Comparison of ENCODE assay signal across 1 cellular context in the genomic region with DNA sequence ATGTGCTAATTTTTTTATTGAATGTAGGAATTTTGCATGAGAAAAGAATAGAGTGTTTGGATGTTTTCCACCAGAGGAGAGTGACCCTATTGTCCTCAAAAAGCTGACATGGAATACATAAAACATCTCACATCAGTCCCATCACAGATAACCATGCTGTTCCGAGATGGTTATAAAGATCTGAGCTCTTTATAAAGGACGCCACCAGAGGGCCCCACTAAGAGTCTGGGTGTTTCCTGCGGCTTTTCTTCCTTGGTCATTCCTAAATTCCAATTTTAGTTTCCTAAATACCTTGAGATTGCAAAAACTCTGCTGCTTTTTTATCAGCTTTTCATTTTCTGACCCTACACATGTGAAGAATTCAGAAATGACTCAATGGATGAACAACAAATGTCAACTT.
TF ChIP-seq lines count a peak whose summit lies in the region.

No MANE protein-coding gene starts in this region.

TF ChIP-seq in WTC11, 78 proteins besides CTCF, POLR2A, EP300 and RAD21 (continued from another document):
- TF ChIP-seq, protein P1, sequence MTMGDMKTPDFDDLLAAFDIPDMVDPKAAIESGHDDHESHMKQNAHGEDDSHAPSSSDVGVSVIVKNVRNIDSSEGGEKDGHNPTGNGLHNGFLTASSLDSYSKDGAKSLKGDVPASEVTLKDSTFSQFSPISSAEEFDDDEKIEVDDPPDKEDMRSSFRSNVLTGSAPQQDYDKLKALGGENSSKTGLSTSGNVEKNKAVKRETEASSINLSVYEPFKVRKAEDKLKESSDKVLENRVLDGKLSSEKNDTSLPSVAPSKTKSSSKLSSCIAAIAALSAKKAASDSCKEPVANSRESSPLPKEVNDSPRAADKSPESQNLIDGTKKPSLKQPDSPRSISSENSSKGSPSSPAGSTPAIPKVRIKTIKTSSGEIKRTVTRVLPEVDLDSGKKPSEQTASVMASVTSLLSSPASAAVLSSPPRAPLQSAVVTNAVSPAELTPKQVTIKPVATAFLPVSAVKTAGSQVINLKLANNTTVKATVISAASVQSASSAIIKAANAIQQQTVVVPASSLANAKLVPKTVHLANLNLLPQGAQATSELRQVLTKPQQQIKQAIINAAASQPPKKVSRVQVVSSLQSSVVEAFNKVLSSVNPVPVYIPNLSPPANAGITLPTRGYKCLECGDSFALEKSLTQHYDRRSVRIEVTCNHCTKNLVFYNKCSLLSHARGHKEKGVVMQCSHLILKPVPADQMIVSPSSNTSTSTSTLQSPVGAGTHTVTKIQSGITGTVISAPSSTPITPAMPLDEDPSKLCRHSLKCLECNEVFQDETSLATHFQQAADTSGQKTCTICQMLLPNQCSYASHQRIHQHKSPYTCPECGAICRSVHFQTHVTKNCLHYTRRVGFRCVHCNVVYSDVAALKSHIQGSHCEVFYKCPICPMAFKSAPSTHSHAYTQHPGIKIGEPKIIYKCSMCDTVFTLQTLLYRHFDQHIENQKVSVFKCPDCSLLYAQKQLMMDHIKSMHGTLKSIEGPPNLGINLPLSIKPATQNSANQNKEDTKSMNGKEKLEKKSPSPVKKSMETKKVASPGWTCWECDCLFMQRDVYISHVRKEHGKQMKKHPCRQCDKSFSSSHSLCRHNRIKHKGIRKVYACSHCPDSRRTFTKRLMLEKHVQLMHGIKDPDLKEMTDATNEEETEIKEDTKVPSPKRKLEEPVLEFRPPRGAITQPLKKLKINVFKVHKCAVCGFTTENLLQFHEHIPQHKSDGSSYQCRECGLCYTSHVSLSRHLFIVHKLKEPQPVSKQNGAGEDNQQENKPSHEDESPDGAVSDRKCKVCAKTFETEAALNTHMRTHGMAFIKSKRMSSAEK (CRISPR knock-in tag; IDR thresholded peaks at IDR 0.05; ENCODE audit: borderline replicate concordance) = no peak
- TF ChIP-seq, protein P2, sequence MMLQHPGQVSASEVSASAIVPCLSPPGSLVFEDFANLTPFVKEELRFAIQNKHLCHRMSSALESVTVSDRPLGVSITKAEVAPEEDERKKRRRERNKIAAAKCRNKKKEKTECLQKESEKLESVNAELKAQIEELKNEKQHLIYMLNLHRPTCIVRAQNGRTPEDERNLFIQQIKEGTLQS (CRISPR knock-in tag; conservative IDR thresholded peaks at IDR 0.05) = no peak
- TF ChIP-seq MXD4 (CRISPR knock-in tag; IDR thresholded peaks at IDR 0.05; ENCODE audit: borderline replicate concordance) (no peak), ZNF317 (CRISPR knock-in tag; IDR thresholded peaks at IDR 0.05; ENCODE audit: borderline replicate concordance, low read depth) (no peak), ZNF219 (CRISPR knock-in tag; IDR thresholded peaks at IDR 0.05; ENCODE audit: borderline replicate concordance) (no peak), ZNF232 (CRISPR knock-in tag; IDR thresholded peaks at IDR 0.05) (no peak)
- TF ChIP-seq, protein P3, sequence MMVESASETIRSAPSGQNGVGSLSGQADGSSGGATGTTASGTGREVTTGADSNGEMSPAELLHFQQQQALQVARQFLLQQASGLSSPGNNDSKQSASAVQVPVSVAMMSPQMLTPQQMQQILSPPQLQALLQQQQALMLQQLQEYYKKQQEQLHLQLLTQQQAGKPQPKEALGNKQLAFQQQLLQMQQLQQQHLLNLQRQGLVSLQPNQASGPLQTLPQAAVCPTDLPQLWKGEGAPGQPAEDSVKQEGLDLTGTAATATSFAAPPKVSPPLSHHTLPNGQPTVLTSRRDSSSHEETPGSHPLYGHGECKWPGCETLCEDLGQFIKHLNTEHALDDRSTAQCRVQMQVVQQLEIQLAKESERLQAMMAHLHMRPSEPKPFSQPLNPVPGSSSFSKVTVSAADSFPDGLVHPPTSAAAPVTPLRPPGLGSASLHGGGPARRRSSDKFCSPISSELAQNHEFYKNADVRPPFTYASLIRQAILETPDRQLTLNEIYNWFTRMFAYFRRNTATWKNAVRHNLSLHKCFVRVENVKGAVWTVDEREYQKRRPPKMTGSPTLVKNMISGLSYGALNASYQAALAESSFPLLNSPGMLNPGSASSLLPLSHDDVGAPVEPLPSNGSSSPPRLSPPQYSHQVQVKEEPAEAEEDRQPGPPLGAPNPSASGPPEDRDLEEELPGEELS (CRISPR knock-in tag; IDR thresholded peaks at IDR 0.05) = no peak
- TF ChIP-seq, protein P4, sequence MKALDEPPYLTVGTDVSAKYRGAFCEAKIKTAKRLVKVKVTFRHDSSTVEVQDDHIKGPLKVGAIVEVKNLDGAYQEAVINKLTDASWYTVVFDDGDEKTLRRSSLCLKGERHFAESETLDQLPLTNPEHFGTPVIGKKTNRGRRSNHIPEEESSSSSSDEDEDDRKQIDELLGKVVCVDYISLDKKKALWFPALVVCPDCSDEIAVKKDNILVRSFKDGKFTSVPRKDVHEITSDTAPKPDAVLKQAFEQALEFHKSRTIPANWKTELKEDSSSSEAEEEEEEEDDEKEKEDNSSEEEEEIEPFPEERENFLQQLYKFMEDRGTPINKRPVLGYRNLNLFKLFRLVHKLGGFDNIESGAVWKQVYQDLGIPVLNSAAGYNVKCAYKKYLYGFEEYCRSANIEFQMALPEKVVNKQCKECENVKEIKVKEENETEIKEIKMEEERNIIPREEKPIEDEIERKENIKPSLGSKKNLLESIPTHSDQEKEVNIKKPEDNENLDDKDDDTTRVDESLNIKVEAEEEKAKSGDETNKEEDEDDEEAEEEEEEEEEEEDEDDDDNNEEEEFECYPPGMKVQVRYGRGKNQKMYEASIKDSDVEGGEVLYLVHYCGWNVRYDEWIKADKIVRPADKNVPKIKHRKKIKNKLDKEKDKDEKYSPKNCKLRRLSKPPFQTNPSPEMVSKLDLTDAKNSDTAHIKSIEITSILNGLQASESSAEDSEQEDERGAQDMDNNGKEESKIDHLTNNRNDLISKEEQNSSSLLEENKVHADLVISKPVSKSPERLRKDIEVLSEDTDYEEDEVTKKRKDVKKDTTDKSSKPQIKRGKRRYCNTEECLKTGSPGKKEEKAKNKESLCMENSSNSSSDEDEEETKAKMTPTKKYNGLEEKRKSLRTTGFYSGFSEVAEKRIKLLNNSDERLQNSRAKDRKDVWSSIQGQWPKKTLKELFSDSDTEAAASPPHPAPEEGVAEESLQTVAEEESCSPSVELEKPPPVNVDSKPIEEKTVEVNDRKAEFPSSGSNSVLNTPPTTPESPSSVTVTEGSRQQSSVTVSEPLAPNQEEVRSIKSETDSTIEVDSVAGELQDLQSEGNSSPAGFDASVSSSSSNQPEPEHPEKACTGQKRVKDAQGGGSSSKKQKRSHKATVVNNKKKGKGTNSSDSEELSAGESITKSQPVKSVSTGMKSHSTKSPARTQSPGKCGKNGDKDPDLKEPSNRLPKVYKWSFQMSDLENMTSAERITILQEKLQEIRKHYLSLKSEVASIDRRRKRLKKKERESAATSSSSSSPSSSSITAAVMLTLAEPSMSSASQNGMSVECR (CRISPR knock-in tag; IDR thresholded peaks at IDR 0.05; ENCODE audit: borderline replicate concordance) = no peak
TF ChIP-seq in WTC11: peak in this region for 0.
